ENCODE assay signal across 25 cellular contexts in genomic region chr3:145648396-145648795, GRCh38.
"Had no signal": no experiment of that assay in that cellular context is flagged by ENCODE, and none has a peak within 500 bp of the region (broad histone marks: within the 10 kb centered on the region; RNA-seq: fewer than 3 reads in every experiment).

No MANE protein-coding gene starts in this region.

- H3K9me3 Mint-ChIP-seq: stimulated activated memory B cell treated with anti-CD40 and anti-IgM and Interleukin-4, amounts not matched to agents 10 μg/mL and 1 μg/mL and 100 μg/mL, for 72 hours had no signal

- H3K4me3 ChIP-seq: left ventricle myocardium inferior, lung, mucosa of descending colon, right atrium auricular region, right lobe of liver, smooth muscle cell, tibial nerve, uterus had no signal

- ATAC-seq: mucosa of descending colon; naive thymus-derived CD4-positive, alpha-beta T cell; natural killer cell treated with Interleukin-12 subunit alpha and Interleukin-12 subunit beta and Interleukin-15 and Interleukin-18, amount 100 ng/mL, for 72 hours; right lobe of liver; stimulated activated memory B cell treated with anti-CD40 and anti-IgM and Interleukin-4, amounts not matched to agents 10 μg/mL and 1 μg/mL and 100 μg/mL, for 72 hours; stimulated activated naive CD8-positive, alpha-beta T cell treated with anti-CD3 and anti-CD28 coated beads, Interleukin-15, amount 100 ng/mL, for 72 hours had no signal

- H3K4me1 ChIP-seq: left ventricle myocardium inferior, parathyroid adenoma, right atrium auricular region, right lobe of liver, tibial nerve, uterus had no signal

- H3K36me3 Mint-ChIP-seq: naive thymus-derived CD4-positive, alpha-beta T cell; natural killer cell treated with Interleukin-12 subunit alpha and Interleukin-12 subunit beta and Interleukin-15 and Interleukin-18, amount 100 ng/mL, for 72 hours; stimulated activated memory B cell treated with anti-CD40 and anti-IgM and Interleukin-4, amounts not matched to agents 10 μg/mL and 1 μg/mL and 100 μg/mL, for 72 hours; type B pancreatic cell had no signal

- H3K9ac ChIP-seq: parathyroid adenoma had no signal

- H3K36me3 ChIP-seq: left ventricle myocardium inferior, neutrophil, right atrium auricular region, right lobe of liver, tibial nerve, uterus had no signal

- H3K79me2 ChIP-seq: parathyroid adenoma had no signal

- DNase-seq: islet precursor cell; left ventricle myocardium inferior; mesendoderm; midbrain; mucosa of descending colon; naive thymus-derived CD4-positive, alpha-beta T cell; occipital lobe; right lobe of liver; stimulated activated CD4-positive, alpha-beta T cell treated with anti-CD3 and anti-CD28 coated beads, Interleukin-1b, Interleukin-23, amount 100 ng/mL, for 48 hours; stimulated activated CD4-positive, alpha-beta T cell treated with anti-CD3 and anti-CD28 coated beads, Interleukin-2, amount 100 ng/mL, for 48 hours; stimulated activated CD4-positive, alpha-beta T cell treated with anti-CD3 and anti-CD28 coated beads, Interleukin-4, amount 100 ng/mL, for 4 hours; stimulated activated CD8-positive, alpha-beta memory T cell treated with anti-CD3 and anti-CD28 coated beads, Interleukin-4, amount 100 ng/mL, for 48 hours; stimulated activated naive CD4-positive, alpha-beta T cell treated with Interleukin-2 at 50 U/mL for 16 hours; stimulated activated naive CD8-positive, alpha-beta T cell treated with anti-CD3 and anti-CD28 coated beads, Interleukin-15, amount 100 ng/mL, for 72 hours; substantia nigra; uterus had no signal

- H3K27me3 ChIP-seq: neutrophil, right atrium auricular region, right lobe of liver, tibial nerve, uterus had no signal

- H3K4me1 Mint-ChIP-seq: naive thymus-derived CD4-positive, alpha-beta T cell; stimulated activated memory B cell treated with anti-CD40 and anti-IgM and Interleukin-4, amounts not matched to agents 10 μg/mL and 1 μg/mL and 100 μg/mL, for 72 hours; stimulated activated naive CD8-positive, alpha-beta T cell treated with anti-CD3 and anti-CD28 coated beads, Interleukin-15, amount 100 ng/mL, for 72 hours had no signal

- H3K27ac ChIP-seq: left ventricle myocardium inferior, neutrophil, parathyroid adenoma, right atrium auricular region, right lobe of liver, tibial nerve, uterus had no signal

- H3K4me3 Mint-ChIP-seq: naive thymus-derived CD4-positive, alpha-beta T cell; natural killer cell treated with Interleukin-12 subunit alpha and Interleukin-12 subunit beta and Interleukin-15 and Interleukin-18, amount 100 ng/mL, for 72 hours; stimulated activated memory B cell treated with anti-CD40 and anti-IgM and Interleukin-4, amounts not matched to agents 10 μg/mL and 1 μg/mL and 100 μg/mL, for 72 hours; stimulated activated naive CD8-positive, alpha-beta T cell treated with anti-CD3 and anti-CD28 coated beads, Interleukin-15, amount 100 ng/mL, for 72 hours; type B pancreatic cell had no signal

- H3K4me2 ChIP-seq: smooth muscle cell had no signal

- H2AFZ ChIP-seq: parathyroid adenoma had no signal

- H3K27me3 Mint-ChIP-seq: naive thymus-derived CD4-positive, alpha-beta T cell; natural killer cell treated with Interleukin-12 subunit alpha and Interleukin-12 subunit beta and Interleukin-15 and Interleukin-18, amount 100 ng/mL, for 72 hours; stimulated activated memory B cell treated with anti-CD40 and anti-IgM and Interleukin-4, amounts not matched to agents 10 μg/mL and 1 μg/mL and 100 μg/mL, for 72 hours; stimulated activated naive CD8-positive, alpha-beta T cell treated with anti-CD3 and anti-CD28 coated beads, Interleukin-15, amount 100 ng/mL, for 72 hours; type B pancreatic cell had no signal

- H3K9me3 ChIP-seq: mucosa of descending colon, neutrophil, right atrium auricular region, right lobe of liver, tibial nerve, uterus had no signal

- H3K27ac Mint-ChIP-seq: naive thymus-derived CD4-positive, alpha-beta T cell; natural killer cell treated with Interleukin-12 subunit alpha and Interleukin-12 subunit beta and Interleukin-15 and Interleukin-18, amount 100 ng/mL, for 72 hours; stimulated activated memory B cell treated with anti-CD40 and anti-IgM and Interleukin-4, amounts not matched to agents 10 μg/mL and 1 μg/mL and 100 μg/mL, for 72 hours; stimulated activated naive CD8-positive, alpha-beta T cell treated with anti-CD3 and anti-CD28 coated beads, Interleukin-15, amount 100 ng/mL, for 72 hours; type B pancreatic cell had no signal
